16 cellular contexts compared by ENCODE assay signal in the genomic region with DNA sequence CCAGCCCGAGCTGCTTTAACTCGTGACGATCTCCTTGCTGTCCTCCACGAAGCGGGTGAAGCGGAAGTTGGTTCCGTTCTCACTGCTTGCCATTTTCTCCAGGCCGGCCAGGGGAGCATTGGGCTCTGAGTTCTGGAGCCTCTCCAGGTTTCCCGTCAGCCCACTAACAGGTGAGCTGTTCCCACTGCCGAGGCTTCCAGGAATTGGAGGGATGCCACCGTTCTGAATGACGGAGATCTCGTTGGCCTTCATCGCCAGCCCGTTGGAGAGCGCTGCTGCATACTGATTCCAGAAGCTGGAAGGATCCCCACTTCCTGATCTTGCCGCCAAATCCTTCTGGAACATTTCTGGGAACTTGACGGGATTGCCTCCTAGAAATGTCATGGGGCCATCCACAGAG. TPM values are rescaled to one million over a fixed set of nuclear protein-coding genes. Genes with fewer than 3 reads are reported as not detected.
"Had no signal": no experiment of that assay in that cellular context is flagged by ENCODE, and none has a peak within 500 bp of the region (broad histone marks: within the 10 kb centered on the region; RNA-seq: fewer than 3 reads in every experiment).

No MANE protein-coding gene starts in this region.

- DNase-seq: activated CD4-positive, alpha-beta T cell treated with anti-CD3 and anti-CD28 coated beads, Interleukin-2, amount 50 U/mL, for 4 hours; activated effector memory CD4-positive, alpha-beta T cell treated with Interleukin-2 at 50 U/mL for 16 hours; activated T-cell treated with anti-CD3 and anti-CD28 coated beads, Interleukin-2, amount 50 U/mL, for 1 hour; amniotic stem cell; foreskin melanocyte; heart right ventricle; naive thymus-derived CD4-positive, alpha-beta T cell; stimulated activated CD4-positive, alpha-beta T cell treated with anti-CD3 and anti-CD28 coated beads, Interleukin-4, amount 100 ng/mL, for 1 hour; stimulated activated CD8-positive, alpha-beta memory T cell treated with anti-CD3 and anti-CD28 coated beads, Interleukin-4, amount 100 ng/mL, for 48 hours had no signal

- H3K27ac Mint-ChIP-seq: activated naive CD4-positive, alpha-beta T cell treated with anti-CD3 and anti-CD28 coated beads, Interleukin-2, amount 50 U/mL, for 72 hours; naive thymus-derived CD4-positive, alpha-beta T cell; stimulated activated naive CD8-positive, alpha-beta T cell treated with anti-CD3 and anti-CD28 coated beads, Interleukin-15, Interleukin-2, amounts not matched to agents 100 ng/mL and 50 ng/mL, for 24 hours; T-helper 1 cell treated with Interleukin-12 subunit alpha and Interleukin-12 subunit beta and Interleukin-4 antibody, amounts not matched to agents 30 μg/mL and 1 μg/mL, for 36 hours had no signal

- ATAC-seq: activated CD4-positive, CD25-positive, alpha-beta regulatory T cell treated with anti-CD3 and anti-CD28 coated beads, Interleukin-2, amount 50 U/mL, for 24 hours; activated naive CD4-positive, alpha-beta T cell treated with anti-CD3 and anti-CD28 coated beads, Interleukin-2, amount 50 U/mL, for 72 hours; naive thymus-derived CD4-positive, alpha-beta T cell had no signal

- H3K4me3 Mint-ChIP-seq: naive thymus-derived CD4-positive, alpha-beta T cell; stimulated activated naive CD8-positive, alpha-beta T cell treated with anti-CD3 and anti-CD28 coated beads, Interleukin-15, Interleukin-2, amounts not matched to agents 100 ng/mL and 50 ng/mL, for 24 hours; T-helper 1 cell treated with Interleukin-12 subunit alpha and Interleukin-12 subunit beta and Interleukin-4 antibody, amounts not matched to agents 30 μg/mL and 1 μg/mL, for 36 hours had no signal

RNA-seq across cellular contexts. Expression of a gene that starts 14.0 kb away (rescaled TPM):
- total RNA-seq: activated naive CD4-positive, alpha-beta T cell treated with anti-CD3 and anti-CD28 coated beads, Interleukin-2, amount 50 U/mL, for 72 hours; bronchial epithelial cell; mononuclear cell; naive thymus-derived CD4-positive, alpha-beta T cell; thoracic aorta had no signal
